23 cellular contexts compared by ENCODE assay signal in genomic region chr11:95257596-95257995, GRCh38.
"Had no signal": no experiment of that assay in that cellular context is flagged by ENCODE, and none has a peak within 500 bp of the region (broad histone marks: within the 10 kb centered on the region; RNA-seq: fewer than 3 reads in every experiment).

No MANE protein-coding gene starts in this region.

- H3K27me3 Mint-ChIP-seq: stimulated activated naive CD8-positive, alpha-beta T cell treated with anti-CD3 and anti-CD28 coated beads, Interleukin-15, amount 100 ng/mL, for 72 hours had no signal

- H3K27ac ChIP-seq: brain microvascular endothelial cell, coronary artery, neural progenitor cell, right lobe of liver, vagina, VCaP had no signal

- DNase-seq: activated CD4-positive, alpha-beta T cell treated with anti-CD3 and anti-CD28 coated beads for 48 hours; activated CD4-positive, alpha-beta T cell treated with anti-CD3 and anti-CD28 coated beads, Interleukin-2, amount 50 U/mL, for 48 hours; activated CD8-positive, alpha-beta memory T cell treated with anti-CD3 and anti-CD28 coated beads for 24 hours; activated effector memory CD4-positive, alpha-beta T cell treated with anti-CD3 and anti-CD28 coated beads, Interleukin-2, amount 50 U/mL, for 16 hours; activated naive CD4-positive, alpha-beta T cell treated with anti-CD3 and anti-CD28 coated beads for 36 hours; amniotic stem cell; brain microvascular endothelial cell; head of caudate nucleus; hippocampal formation; left cardiac atrium; left ventricle myocardium superior; posterior cingulate gyrus; right lobe of liver; stimulated activated CD4-positive, alpha-beta T cell treated with anti-CD3 and anti-CD28 coated beads, Interleukin-4, amount 100 ng/mL, for 1 hour; stimulated activated naive CD8-positive, alpha-beta T cell treated with anti-CD3 and anti-CD28 coated beads, Interleukin-15, amount 100 ng/mL, for 72 hours; substantia nigra; T-helper 9 cell; upper lobe of left lung had no signal

- H2AFZ ChIP-seq: neural progenitor cell had no signal

- H3K27me3 ChIP-seq: brain microvascular endothelial cell, neural progenitor cell, right lobe of liver, upper lobe of left lung, vagina had no signal

- H3K36me3 ChIP-seq: brain microvascular endothelial cell, neural progenitor cell, right lobe of liver, upper lobe of left lung, vagina had no signal

- H3K27ac Mint-ChIP-seq: stimulated activated naive CD8-positive, alpha-beta T cell treated with anti-CD3 and anti-CD28 coated beads, Interleukin-15, amount 100 ng/mL, for 72 hours had no signal

- H3K4me3 Mint-ChIP-seq: activated naive CD4-positive, alpha-beta T cell treated with anti-CD3 and anti-CD28 coated beads for 36 hours; neural progenitor cell; stimulated activated naive CD8-positive, alpha-beta T cell treated with anti-CD3 and anti-CD28 coated beads, Interleukin-15, amount 100 ng/mL, for 72 hours had no signal

- ATAC-seq: activated CD4-positive, CD25-positive, alpha-beta regulatory T cell treated with anti-CD3 and anti-CD28 coated beads, Interleukin-2, amount 50 U/mL, for 24 hours; left cardiac atrium; left ventricle myocardium superior; right lobe of liver; stimulated activated naive CD8-positive, alpha-beta T cell treated with anti-CD3 and anti-CD28 coated beads, Interleukin-15, amount 100 ng/mL, for 72 hours had no signal

- H3K4me1 ChIP-seq: right lobe of liver had no signal

- H3K9me3 ChIP-seq: right lobe of liver, upper lobe of left lung, vagina had no signal

- H3K9ac ChIP-seq: neural progenitor cell had no signal

- H3K9me3 Mint-ChIP-seq: activated naive CD4-positive, alpha-beta T cell treated with anti-CD3 and anti-CD28 coated beads for 36 hours; stimulated activated naive CD8-positive, alpha-beta T cell treated with anti-CD3 and anti-CD28 coated beads, Interleukin-15, amount 100 ng/mL, for 72 hours had no signal

- H3K36me3 Mint-ChIP-seq: neural progenitor cell had no signal

- H3K4me3 ChIP-seq: coronary artery, neural progenitor cell, right lobe of liver, upper lobe of left lung, vagina had no signal

- H3K4me2 ChIP-seq: neural progenitor cell had no signal
